21 cellular contexts compared by ENCODE assay signal in genomic region chr14:28083456-28083855, GRCh38.
"Had no signal": no experiment of that assay in that cellular context is flagged by ENCODE, and none has a peak within 500 bp of the region (broad histone marks: within the 10 kb centered on the region; RNA-seq: fewer than 3 reads in every experiment).

No MANE protein-coding gene starts in this region.

- H3K27ac ChIP-seq: coronary artery, hepatocyte, left lung, pancreas, psoas muscle, right atrium auricular region, thoracic aorta, upper lobe of left lung had no signal

- H3K9me3 ChIP-seq: left lung, pancreas, psoas muscle, right atrium auricular region, thoracic aorta, upper lobe of left lung had no signal

- DNase-seq: activated CD4-positive, alpha-beta memory T cell treated with anti-CD3 and anti-CD28 coated beads, Interleukin-2, amount 10 ng/mL, durations not matched to agents 7 days and 5 days; activated CD4-positive, alpha-beta T cell treated with anti-CD3 and anti-CD28 coated beads for 48 hours; activated effector memory CD4-positive, alpha-beta T cell treated with anti-CD3 and anti-CD28 coated beads, Interleukin-2, amount 50 U/mL, for 16 hours; activated T-cell treated with anti-CD3 and anti-CD28 coated beads for 4 hours; anterior cingulate cortex; glutamatergic neuron; immature natural killer cell; kidney glomerular epithelial cell; left lung; natural killer cell; pancreas; psoas muscle; stimulated activated CD4-positive, alpha-beta T cell treated with anti-CD3 and anti-CD28 coated beads, Interleukin-4, amount 100 ng/mL, for 24 hours; stimulated activated naive CD4-positive, alpha-beta T cell treated with Interleukin-2 at 50 U/mL for 16 hours; T1000; upper lobe of left lung had no signal

- H2AFZ ChIP-seq: hepatocyte had no signal

- H3K36me3 ChIP-seq: left lung, pancreas, right atrium auricular region, thoracic aorta, upper lobe of left lung had no signal

- H3K27me3 ChIP-seq: hepatocyte, left lung, pancreas, right atrium auricular region, upper lobe of left lung had no signal

- H3K4me1 ChIP-seq: left lung, pancreas, psoas muscle, right atrium auricular region, upper lobe of left lung had no signal

- H3K79me2 ChIP-seq: hepatocyte had no signal

- ATAC-seq: left lung, natural killer cell, pancreas, psoas muscle had no signal

- H3K4me3 ChIP-seq: coronary artery, hepatocyte, left lung, lung, pancreas, psoas muscle, right atrium auricular region, thoracic aorta, upper lobe of left lung had no signal

- H3K4me2 ChIP-seq: hepatocyte had no signal
